Comparison of ENCODE assay signal across 13 cellular contexts in genomic region chr2:105925390-105925789, GRCh38.
"Had no signal": no experiment of that assay in that cellular context is flagged by ENCODE, and none has a peak within 500 bp of the region (broad histone marks: within the 10 kb centered on the region; RNA-seq: fewer than 3 reads in every experiment).

No MANE protein-coding gene starts in this region.

- H3K4me3 Mint-ChIP-seq: activated CD4-positive, alpha-beta memory T cell treated with anti-CD3 and anti-CD28 coated beads for 36 hours; activated naive CD8-positive, alpha-beta T cell treated with anti-CD3 and anti-CD28 coated beads, Interleukin-2, amount 10 ng/mL, durations not matched to agents 7 days and 5 days; central memory CD8-positive, alpha-beta T cell; naive B cell had no signal

- DNase-seq: activated CD4-positive, alpha-beta memory T cell treated with anti-CD3 and anti-CD28 coated beads for 36 hours; activated gamma-delta T cell treated with Interleukin-2 at 50 U/mL for 16 hours; activated naive CD8-positive, alpha-beta T cell treated with anti-CD3 and anti-CD28 coated beads, Interleukin-2, amount 10 ng/mL, durations not matched to agents 7 days and 5 days; brain microvascular endothelial cell; mammary epithelial cell; naive B cell; retina; stimulated activated CD4-positive, alpha-beta T cell treated with anti-CD3 and anti-CD28 coated beads, Interleukin-4, amount 100 ng/mL, for 1 hour; stimulated activated naive CD4-positive, alpha-beta T cell; substantia nigra; WERI-Rb-1 had no signal

- H3K9me3 Mint-ChIP-seq: central memory CD8-positive, alpha-beta T cell had no signal

- H3K36me3 Mint-ChIP-seq: activated CD4-positive, alpha-beta memory T cell treated with anti-CD3 and anti-CD28 coated beads for 36 hours had no signal

- H3K9me3 ChIP-seq: esophagus muscularis mucosa had no signal

- H3K27ac Mint-ChIP-seq: activated CD4-positive, alpha-beta memory T cell treated with anti-CD3 and anti-CD28 coated beads for 36 hours had no signal

- H3K27me3 Mint-ChIP-seq: activated CD4-positive, alpha-beta memory T cell treated with anti-CD3 and anti-CD28 coated beads for 36 hours; activated naive CD8-positive, alpha-beta T cell treated with anti-CD3 and anti-CD28 coated beads, Interleukin-2, amount 10 ng/mL, durations not matched to agents 7 days and 5 days; central memory CD8-positive, alpha-beta T cell; naive B cell had no signal
